Comparison of ENCODE assay signal across 31 cellular contexts in genomic region chr15:49709815-49710214, GRCh38.
"Had no signal": no experiment of that assay in that cellular context is flagged by ENCODE, and none has a peak within 500 bp of the region (broad histone marks: within the 10 kb centered on the region; RNA-seq: fewer than 3 reads in every experiment).

No MANE protein-coding gene starts in this region.

- H3K4me3 Mint-ChIP-seq: activated CD4-positive, alpha-beta memory T cell treated with anti-CD3 and anti-CD28 coated beads for 36 hours; activated CD4-positive, alpha-beta T cell treated with anti-CD3 and anti-CD28 coated beads, Interleukin-2, amount 10 ng/mL, durations not matched to agents 7 days and 5 days; activated naive CD4-positive, alpha-beta T cell treated with anti-CD3 and anti-CD28 coated beads for 36 hours; activated T-cell treated with anti-CD3 and anti-CD28 coated beads, Interleukin-2, amount 50 U/mL, for 4 hours; activated T-helper 1 cell treated with anti-CD3 and anti-CD28 coated beads, Interleukin-12 subunit alpha, Interleukin-12 subunit beta, Interleukin-2, Interleukin-4 antibody, amounts not matched to agents 30 ng/mL and 10 ng/mL and 1 ng/mL, durations not matched to agents 14 hours and 24 hours and 36 hours had no signal

- H3K27ac Mint-ChIP-seq: activated CD4-positive, alpha-beta memory T cell treated with anti-CD3 and anti-CD28 coated beads for 36 hours; activated CD4-positive, alpha-beta T cell treated with anti-CD3 and anti-CD28 coated beads, Interleukin-2, amount 10 ng/mL, durations not matched to agents 7 days and 5 days; activated naive CD4-positive, alpha-beta T cell treated with anti-CD3 and anti-CD28 coated beads for 36 hours; activated naive CD4-positive, alpha-beta T cell treated with anti-CD3 and anti-CD28 coated beads, Interleukin-2, amount 50 U/mL, for 72 hours; activated T-helper 1 cell treated with anti-CD3 and anti-CD28 coated beads, Interleukin-12 subunit alpha, Interleukin-12 subunit beta, Interleukin-2, Interleukin-4 antibody, amounts not matched to agents 30 ng/mL and 10 ng/mL and 1 ng/mL, durations not matched to agents 14 hours and 24 hours and 36 hours had no signal

- DNase-seq: activated CD4-positive, alpha-beta memory T cell treated with anti-CD3 and anti-CD28 coated beads for 36 hours; activated CD4-positive, alpha-beta T cell treated with anti-CD3 and anti-CD28 coated beads, Interleukin-2, amount 10 ng/mL, durations not matched to agents 7 days and 5 days; activated CD8-positive, alpha-beta memory T cell treated with anti-CD3 and anti-CD28 coated beads, Interleukin-2, amount 50 U/mL, for 4 hours; activated gamma-delta T cell treated with Interleukin-2 at 50 U/mL for 16 hours; activated naive CD4-positive, alpha-beta T cell treated with anti-CD3 and anti-CD28 coated beads for 36 hours; activated T-cell treated with anti-CD3 and anti-CD28 coated beads for 4 hours; activated T-cell treated with anti-CD3 and anti-CD28 coated beads, Interleukin-2, amount 50 U/mL, for 4 hours; amniotic stem cell; aorta; brain microvascular endothelial cell; IMR-90; Karpas-422; KBM-7; NCI-H1048; NCI-H1105 treated with DMSO at 0.1 percent for 48 hours; NCI-H1436; NCI-H1694; NCI-H1930; NCI-H2081 treated with DMSO at 0.1 percent for 48 hours; NCI-H226; NCI-H446 treated with DMSO at 0.1 percent for 48 hours; NCI-H524; NCI-H69; NCI-H82; SHP77; T-helper 1 cell; T1000 had no signal

- H3K27ac ChIP-seq: brain microvascular endothelial cell had no signal

- H3K27me3 ChIP-seq: brain microvascular endothelial cell had no signal

- ATAC-seq: activated naive CD4-positive, alpha-beta T cell treated with anti-CD3 and anti-CD28 coated beads, Interleukin-2, amount 50 U/mL, for 72 hours; activated T-cell treated with anti-CD3 and anti-CD28 coated beads, Interleukin-2, amount 50 U/mL, for 4 hours; Panc1; SK-N-SH treated with all-trans-retinoic acid at 6 μM for 48 hours had no signal

- H3K36me3 ChIP-seq: brain microvascular endothelial cell had no signal
